In the genomic region with DNA sequence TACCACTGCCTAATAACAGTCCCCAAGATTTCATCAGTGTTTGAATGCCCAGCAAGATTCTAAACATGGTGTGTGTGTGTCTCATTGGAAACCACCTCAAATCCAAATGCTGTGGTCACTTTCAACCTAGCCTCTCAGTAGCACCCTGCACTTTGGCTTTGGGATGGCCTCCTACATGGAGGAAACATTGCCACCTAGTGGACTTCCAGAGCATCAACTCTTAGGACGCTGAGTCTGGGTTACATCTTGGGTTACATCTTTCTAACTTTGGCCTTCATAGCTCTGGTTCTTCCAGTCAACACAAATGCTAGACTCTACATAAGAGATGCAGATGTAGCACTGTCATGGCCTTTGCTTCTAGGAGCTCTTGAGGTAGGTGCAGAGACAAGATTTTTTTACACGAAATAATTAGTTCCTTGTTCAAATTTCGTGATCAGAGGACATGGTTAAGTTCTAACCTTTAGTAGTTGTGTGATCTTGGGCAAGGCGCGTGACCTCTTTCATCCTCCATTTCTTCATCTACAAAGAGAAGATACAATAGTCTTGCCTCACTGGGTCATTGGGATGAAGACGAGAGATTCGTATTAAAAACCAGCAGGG, we compare ENCODE assay signal across 9 cellular contexts.
DNase-seq lines count a peak whose midpoint lies in the region; ATAC-seq and TF ChIP-seq lines count a peak whose summit lies in the region.
"Had no signal": no experiment of that assay in that cellular context is flagged by ENCODE, and none has a peak within 500 bp of the region (broad histone marks: within the 10 kb centered on the region; RNA-seq: fewer than 3 reads in every experiment).

No MANE protein-coding gene starts in this region.

- no peak overlapping the region for H2AFZ ChIP-seq in neural progenitor cell (replicated peaks)

- H3K36me3 Mint-ChIP-seq in CD4-positive, CD25-positive, alpha-beta regulatory T cell = no peaks in the 10 kb centered on the region
- H3K36me3 Mint-ChIP-seq in T-helper 17 cell (ENCODE audit: low read depth) = no peaks in the 10 kb centered on the region
- H3K36me3 Mint-ChIP-seq in neural progenitor cell = no peaks in the 10 kb centered on the region

- H3K9me3 ChIP-seq in CD4-positive, CD25-positive, alpha-beta regulatory T cell (ENCODE audit: control insufficient read depth in 2 of 2, low read length in 2 of 2) = no peaks in the 10 kb centered on the region
- H3K9me3 ChIP-seq in T-helper 17 cell (ENCODE audit: control insufficient read depth, low read length, poor library complexity, severe bottlenecking) (no peaks in the 10 kb centered on the region), neural progenitor cell (ENCODE audit: low read depth) (no peaks in the 10 kb centered on the region)
- H3K9me3 ChIP-seq: SJSA1 had no signal

- H3K4me1 ChIP-seq in CD4-positive, CD25-positive, alpha-beta regulatory T cell (ENCODE audit: control insufficient read depth, insufficient read depth, low read length, poor library complexity, severe bottlenecking) = no peaks in the 10 kb centered on the region
- H3K4me1 ChIP-seq in neural progenitor cell = peaks cover 8% of the 10 kb centered on the region
- H3K4me1 ChIP-seq: SJSA1 had no signal

- H3K4me3 Mint-ChIP-seq in CD4-positive, CD25-positive, alpha-beta regulatory T cell = no peak overlapping the region
- H3K4me3 Mint-ChIP-seq in T-helper 17 cell (no peak overlapping the region), neural progenitor cell (no peak overlapping the region)

- peaks cover 16% of the 10 kb centered on the region for H3K27me3 Mint-ChIP-seq in CD4-positive, CD25-positive, alpha-beta regulatory T cell
- H3K27me3 Mint-ChIP-seq in T-helper 17 cell (peaks cover 62% of the 10 kb centered on the region), neural progenitor cell (ENCODE audit: insufficient read depth, low read depth) (peaks cover 6% of the 10 kb centered on the region)

- no peak overlapping the region for H3K4me3 ChIP-seq in CD4-positive, CD25-positive, alpha-beta regulatory T cell (ENCODE audit: low read depth, low read length)
- no peak overlapping the region for H3K4me3 ChIP-seq in neural progenitor cell
- H3K4me3 ChIP-seq: SJSA1 had no signal

- no peak overlapping the region for H3K9ac ChIP-seq in neural progenitor cell

- no peaks in the 10 kb centered on the region for H3F3A ChIP-seq in neural progenitor cell (ENCODE audit: low read depth)

- no peak for ATAC-seq in CD4-positive, CD25-positive, alpha-beta regulatory T cell (ENCODE audit: low read depth in 2 of 2)
- ATAC-seq in GM18520 (IDR thresholded peaks at IDR 0.05; ENCODE audit: unreplicated experiment) (peak; percentile 48), T-helper 17 cell (peak; percentile 49)

- H3K9me3 Mint-ChIP-seq in CD4-positive, CD25-positive, alpha-beta regulatory T cell = no peaks in the 10 kb centered on the region
- H3K9me3 Mint-ChIP-seq in neural progenitor cell = no peaks in the 10 kb centered on the region

- H3K27me3 ChIP-seq in CD4-positive, CD25-positive, alpha-beta regulatory T cell (ENCODE audit: control insufficient read depth, insufficient read depth, low read length) = no peaks in the 10 kb centered on the region
- no peaks in the 10 kb centered on the region for H3K27me3 ChIP-seq in neural progenitor cell

- H3K36me3 ChIP-seq in CD4-positive, CD25-positive, alpha-beta regulatory T cell (ENCODE audit: control insufficient read depth, insufficient read depth, low read length) = no peaks in the 10 kb centered on the region
- H3K36me3 ChIP-seq in neural progenitor cell = no peaks in the 10 kb centered on the region
- H3K36me3 ChIP-seq: SJSA1 had no signal

- no peaks in the 10 kb centered on the region for H3K4me1 Mint-ChIP-seq in CD4-positive, CD25-positive, alpha-beta regulatory T cell
- H3K4me1 Mint-ChIP-seq in T-helper 17 cell (peaks cover 2% of the 10 kb centered on the region), neural progenitor cell (peaks cover 31% of the 10 kb centered on the region)

- TF ChIP-seq CTCF in neural progenitor cell (IDR thresholded peaks at IDR 0.05) = peak; percentile 86

- no peak overlapping the region for H3K4me2 ChIP-seq in neural progenitor cell

- no peak overlapping the region for H3K27ac ChIP-seq in CD4-positive, CD25-positive, alpha-beta regulatory T cell (ENCODE audit: insufficient read depth, low read length, poor library complexity, severe bottlenecking)
- no peak overlapping the region for H3K27ac ChIP-seq in neural progenitor cell
- H3K27ac ChIP-seq: SJSA1 had no signal

- peak in 2 of 3 donors; percentile 13 to 48 for DNase-seq in CD4-positive, CD25-positive, alpha-beta regulatory T cell
- DNase-seq in NCI-H1417 (lab: John Stamatoyannopoulos, UW) (peak; percentile 45 to 84 (median 61)), T-helper 17 cell (no peak), fibroblast of peridontal ligament (ENCODE audit: extremely low read depth) (peak; percentile 60), neural progenitor cell (ENCODE audit: low spot score) (peak; percentile 82), ecto neural progenitor cell (ENCODE audit: low spot score) (no peak)
- DNase-seq in activated CD4-positive, CD25-positive, alpha-beta regulatory T cell treated with anti-CD3 and anti-CD28 coated beads, Interleukin-2, amount 50 U/mL, for 72 hours = no peak

- H3K79me2 ChIP-seq in neural progenitor cell (ENCODE audit: low read depth) = no peaks in the 10 kb centered on the region

- no peak overlapping the region for H3K27ac Mint-ChIP-seq in CD4-positive, CD25-positive, alpha-beta regulatory T cell
- H3K27ac Mint-ChIP-seq in T-helper 17 cell = no peak overlapping the region
- no peak overlapping the region for H3K27ac Mint-ChIP-seq in neural progenitor cell

- no peaks in the 10 kb centered on the region for H4K20me1 ChIP-seq in neural progenitor cell (ENCODE audit: low read depth)

Comparison
In these comparisons a context has a peak if more than half of its experiments do, and no peak if none do; other contexts are left out.
1. ATAC-seq: peak in GM18520 (single experiment) and T-helper 17 cell (single experiment); none in CD4-positive, CD25-positive, alpha-beta regulatory T cell (0 of 2).
2. DNase-seq: peak in CD4-positive, CD25-positive, alpha-beta regulatory T cell (2 of 3), NCI-H1417 (3 of 3), fibroblast of peridontal ligament (single experiment) and neural progenitor cell (single experiment); none in T-helper 17 cell (0 of 3), activated CD4-positive, CD25-positive, alpha-beta regulatory T cell treated with anti-CD3 and anti-CD28 coated beads, Interleukin-2, amount 50 U/mL, for 72 hours (single experiment) and ecto neural progenitor cell (single experiment).